ENCODE assay signal across 8 cellular contexts in genomic region chr1:13748610-13749505, GRCh38. TPM values are rescaled to one million over a fixed set of nuclear protein-coding genes. Genes with fewer than 3 reads are reported as not detected.
A peak's percentile ranks its signal among the peaks of the same experiment; 100 is the strongest.
DNase-seq lines count a peak whose midpoint lies in the region; ATAC-seq and TF ChIP-seq lines count a peak whose summit lies in the region.

No MANE protein-coding gene starts in this region.

- H3K9ac ChIP-seq in HUES48 (ENCODE audit: low read depth, low read length) (peak overlapping the region; percentile 70), endodermal cell (ENCODE audit: extremely low read depth, low read length, poor library complexity, severe bottlenecking) (peak overlapping the region; percentile 47)

- H3K9me3 ChIP-seq in HUES48 (ENCODE audit: control insufficient read depth, insufficient read depth, low read length): no peaks in the 10 kb centered on the region
- H3K9me3 ChIP-seq in endodermal cell (ENCODE audit: control insufficient read depth, low read length): no peaks in the 10 kb centered on the region

- H3K36me3 ChIP-seq in HUES48 (ENCODE audit: control insufficient read depth, insufficient read depth, low read length) (no peaks in the 10 kb centered on the region), endodermal cell (ENCODE audit: control insufficient read depth, insufficient read depth, low read length) (peaks cover 13% of the 10 kb centered on the region)

- H3K4me1 Mint-ChIP-seq in endodermal cell (peaks cover 16% of the 10 kb centered on the region), mesothelial cell of epicardium (peaks cover 29% of the 10 kb centered on the region)

- peaks cover 8% of the 10 kb centered on the region for H3K36me3 Mint-ChIP-seq in endodermal cell (ENCODE audit: low read depth)
- peaks cover 12% of the 10 kb centered on the region for H3K36me3 Mint-ChIP-seq in mesothelial cell of epicardium

- H3K27ac ChIP-seq in HUES48 (ENCODE audit: low read depth, low read length): peak overlapping the region; percentile 88
- H3K27ac ChIP-seq in endodermal cell (ENCODE audit: low read depth, low read length): peak overlapping the region; percentile 70

- H3K27ac Mint-ChIP-seq in endodermal cell (peak overlapping the region; percentile 89), mesothelial cell of epicardium (peak overlapping the region; percentile 96)

- H3K27me3 ChIP-seq in HUES48 (ENCODE audit: control insufficient read depth, insufficient read depth, low read length): peaks cover 24% of the 10 kb centered on the region
- peaks cover 20% of the 10 kb centered on the region for H3K27me3 ChIP-seq in endodermal cell (ENCODE audit: control insufficient read depth, insufficient read depth, low read length, poor library complexity, severe bottlenecking)

- H3K4me3 Mint-ChIP-seq in endodermal cell (peak overlapping the region; percentile 75), mesothelial cell of epicardium (peak overlapping the region; percentile 84)

- peak; percentile 76 for ATAC-seq in GM21423 (IDR thresholded peaks at IDR 0.05; ENCODE audit: unreplicated experiment)

- peak; percentile 98 for DNase-seq in D341Med (ENCODE audit: low spot score)
- DNase-seq in NOMO-1 treated with dmso at 0.1 percent for 144 hours (lab: John Stamatoyannopoulos, UW; ENCODE audit: unreplicated experiment): peak; percentile 88
- peak; percentile 76 for DNase-seq in activated CD8-positive, alpha-beta memory T cell treated with anti-CD3 and anti-CD28 coated beads, Interleukin-2, amount 50 U/mL, for 24 hours (ENCODE audit: extremely low read depth)
- peak; percentile 98 for DNase-seq in endodermal cell
- DNase-seq in mesothelial cell of epicardium (ENCODE audit: low spot score in 2 of 2, unreplicated experiment in 2 of 2): peak; percentile 96 to 97
- peak; percentile 89 to 91 for DNase-seq in stimulated activated CD8-positive, alpha-beta memory T cell treated with anti-CD3 and anti-CD28 coated beads, Interleukin-15, amount 100 ng/mL, for 4 hours (ENCODE audit: low read depth in 2 of 2)

- H3K4me3 ChIP-seq in HUES48 (ENCODE audit: low read depth, low read length): peak overlapping the region; percentile 85
- H3K4me3 ChIP-seq in endodermal cell (ENCODE audit: low read length): peak overlapping the region; percentile 87

- WGBS in endodermal cell (ENCODE audit: insufficient coverage in 1 of 2, insufficient read length in 1 of 2), 2 experiments: 4% methylated on average over 34 to 83 of the region's 83 CpGs

- H3K4me1 ChIP-seq in HUES48 (ENCODE audit: control insufficient read depth, insufficient read depth, low read length): peaks cover 19% of the 10 kb centered on the region
- H3K4me1 ChIP-seq in endodermal cell (ENCODE audit: control insufficient read depth, insufficient read depth, low read length): no peaks in the 10 kb centered on the region

- TF ChIP-seq CTCF in endodermal cell (conservative IDR thresholded peaks at IDR 0.05) (no peak), mesothelial cell of epicardium (IDR thresholded peaks at IDR 0.05; ENCODE audit: unreplicated experiment) (no peak)

- peaks cover 19% of the 10 kb centered on the region for H3K27me3 Mint-ChIP-seq in endodermal cell (ENCODE audit: insufficient read depth)
- H3K27me3 Mint-ChIP-seq in mesothelial cell of epicardium (ENCODE audit: low read depth): no peaks in the 10 kb centered on the region

- H3K9me3 Mint-ChIP-seq in endodermal cell (no peaks in the 10 kb centered on the region), mesothelial cell of epicardium (no peaks in the 10 kb centered on the region)

RNA-seq across cellular contexts. Expression of gene PRDM2, which starts 48.9 kb away (rescaled TPM):
- total RNA-seq in endodermal cell: 10 to 100 TPM; 29.4 to 35.4 TPM
- polyA plus RNA-seq in endodermal cell (2013, experiment 1 of 2): 35.9 TPM
- polyA plus RNA-seq in endodermal cell (2013, experiment 2 of 2): 40.1 TPM
- total RNA-seq in mesothelial cell of epicardium: 59.2 to 61.6 TPM (median 61.3 TPM) in 3 replicates

Comparison
In these comparisons a context has a peak if more than half of its experiments do, and no peak if none do; other contexts are left out.
1. Peak in every context shown above with its lines: DNase-seq, ATAC-seq, H3K4me3 ChIP-seq and H3K27ac ChIP-seq.